In genomic region chr2:33583194-33583938, GRCh38 we compare ENCODE assay signal across 8 cellular contexts. TPM values are rescaled to one million over a fixed set of nuclear protein-coding genes. Genes with fewer than 3 reads are reported as not detected.
A peak's percentile ranks its signal among the peaks of the same experiment; 100 is the strongest.
DNase-seq lines count a peak whose midpoint lies in the region; ATAC-seq and TF ChIP-seq lines count a peak whose summit lies in the region.

No MANE protein-coding gene starts in this region.

- CTCF ChIA-PET in AG04450 (lab: Charles Lee): interaction anchor here (0.5 to 3.1 kb wide), 55 partner anchors 9 to 1702 kb away, joined by 3 to 26 read pairs (median 4); partner anchors contain the start of gene RASGRP3

- TF ChIP-seq CTCF in AG04450 (IDR thresholded peaks at IDR 0.05; ENCODE audit: low read depth, low read length): peak; percentile 92
- TF ChIP-seq CTCF in dorsolateral prefrontal cortex (IDR thresholded peaks at IDR 0.05 in 54 of 56, conservative IDR thresholded peaks at IDR 0.05 in 2 of 56; ENCODE audit: low read depth in 1 of 56, partially characterized antibody in 56 of 56): peak; percentile 71 to 98 (median 88)

- H3K27me3 ChIP-seq in AG04450 (ENCODE audit: control insufficient read depth, insufficient read depth, low read length): no peaks in the 10 kb centered on the region
- H3K27me3 ChIP-seq in dorsolateral prefrontal cortex: no peaks in the 10 kb centered on the region

- H3K4me3 ChIP-seq in AG04450 (ENCODE audit: low read depth, low read length) (no peak overlapping the region), dorsolateral prefrontal cortex (no peak overlapping the region)

- ATAC-seq in HG03097 (IDR thresholded peaks at IDR 0.05; ENCODE audit: low FRiP score, unreplicated experiment) (peak; percentile 58), GM21619 (IDR thresholded peaks at IDR 0.05; ENCODE audit: unreplicated experiment) (no peak)

- intact Hi-C loops in dorsolateral prefrontal cortex (cut with DNase I): loop anchor here (1.0 to 10.0 kb wide), 8 partner anchors 106 to 1029 kb away; partner anchors contain the start of gene RASGRP3 (in 1 of the 2)

- POLR2A ChIA-PET in AG04450 (lab: Yijun Ruan, JAX): no interaction called here

- DNase-seq in AG04450 (ENCODE audit: low read depth, low spot score): no peak
- peak; percentile 6 for DNase-seq in GF-D8 (lab: John Stamatoyannopoulos, UW)
- peak; percentile 48 for DNase-seq in RPMI7951 (ENCODE audit: low read depth)
- peak in 3 of 10 donors; percentile 26 to 65 (median 57) for DNase-seq in dorsolateral prefrontal cortex
- DNase-seq in midbrain (lab: John Stamatoyannopoulos, UW): peak; percentile 45
- DNase-seq in NCI-H226: no peak

- no peaks in the 10 kb centered on the region for H3K9me3 ChIP-seq in AG04450 (ENCODE audit: control insufficient read depth, insufficient read depth, low read length)

- H3K27ac ChIP-seq in AG04450 (ENCODE audit: low read depth, low read length) (no peak overlapping the region), dorsolateral prefrontal cortex (peak overlapping the region in 51 of 59 donors; percentile 4 to 96 (median 61))

RNA-seq across cellular contexts. Expression of gene FAM98A, which starts 15.7 kb away (rescaled TPM):
- polyA plus RNA-seq in AG04450 (2011; rRNA removed): 145 and 156 TPM in 2 replicates
- polyA minus RNA-seq in AG04450 (2011; rRNA and poly(A)+ RNA removed): 113 and 119 TPM in 2 replicates
- total RNA-seq in RPMI7951 (2014; rRNA removed; shearing (Covaris generic)): 44.4 and 96.5 TPM in 2 replicates
- 100 to 1,000 TPM in 3 of 120 experiments, 10 to 100 TPM in 117; 32.7 to 127 (median 73.1) TPM for total RNA-seq in dorsolateral prefrontal cortex

Comparison
In these comparisons a context has a peak if more than half of its experiments do, and no peak if none do; other contexts are left out.
1. DNase-seq: peak in GF-D8 (single experiment), RPMI7951 (single experiment) and midbrain (single experiment); none in AG04450 (single experiment) and NCI-H226 (single experiment).